ENCODE assay signal across 1 cellular context in the genomic region with DNA sequence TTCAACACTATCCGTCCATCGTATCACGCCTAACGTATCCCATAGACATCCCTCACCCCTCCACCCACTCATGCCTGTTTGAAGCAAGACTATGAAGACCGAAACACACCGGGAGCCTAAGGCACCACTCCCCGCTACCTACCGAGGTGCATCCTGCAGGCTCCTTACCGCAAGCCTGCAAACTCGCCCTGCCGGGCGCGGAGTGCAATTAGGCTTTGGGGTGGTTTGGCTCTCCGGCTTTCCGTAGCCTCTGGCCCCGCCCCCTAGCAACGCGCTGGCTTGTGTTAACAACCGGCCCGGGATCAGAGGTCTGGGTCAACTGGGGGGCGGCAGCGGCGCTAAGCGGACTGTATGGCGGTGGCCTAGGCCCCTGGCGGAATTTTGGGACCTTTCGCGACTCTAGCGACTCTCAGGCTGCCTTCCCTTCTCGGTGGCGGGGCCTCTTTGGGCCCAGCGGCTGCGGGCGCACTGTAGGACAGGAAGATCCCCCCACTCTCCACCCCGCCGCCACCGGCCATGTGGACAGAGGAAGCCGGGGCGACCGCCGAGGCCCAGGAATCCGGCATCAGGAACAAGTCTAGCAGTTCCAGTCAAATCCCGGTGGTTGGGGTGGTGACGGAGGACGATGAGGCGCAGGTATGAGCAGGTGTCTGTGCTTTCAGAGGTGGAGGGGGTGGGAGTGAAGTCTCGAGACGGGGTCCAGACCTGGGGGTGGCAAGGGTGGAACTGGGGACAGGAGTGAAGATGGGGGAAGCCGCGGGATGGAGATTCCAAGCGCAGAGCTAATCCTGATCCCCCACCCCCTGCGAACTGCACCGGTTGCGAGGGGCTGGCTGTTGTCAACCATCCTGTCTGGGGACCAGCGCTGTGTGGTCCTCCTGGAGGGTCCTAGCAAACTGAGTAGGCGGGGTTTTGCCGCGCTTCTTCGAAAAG.
A peak's percentile ranks its signal among the peaks of the same experiment; 100 is the strongest.
TF ChIP-seq lines count a peak whose summit lies in the region.

TSS of gene CFAP69 (plus strand) at position 266 of the 933 bp plus-strand sequence. CDS start at position 517, 251 bp downstream.

TF ChIP-seq in H1, 55 proteins besides CTCF, POLR2A, EP300 and RAD21:
- no peak for TF ChIP-seq GTF2F1 (IDR thresholded peaks at IDR 0.05; ENCODE audit: borderline replicate concordance, low read depth, low read length)
- peak; percentile 90 to 98; a peak in 3 of 4 replicates for TF ChIP-seq SIN3A (conservative IDR thresholded peaks at IDR 0.05 in 1 of 2, IDR thresholded peaks at IDR 0.05 in 1 of 2; ENCODE audit: low read depth in 1 of 2, low read length in 2 of 2)
- peak; percentile 83 for TF ChIP-seq SAP30 (IDR thresholded peaks at IDR 0.05; ENCODE audit: insufficient read depth, insufficient replicate concordance, low read length)
- no peak for TF ChIP-seq SRF (IDR thresholded peaks at IDR 0.05; ENCODE audit: low read depth, low read length)
- peak; percentile 55; the same call in 1 of the 2 replicates for TF ChIP-seq CEBPB (IDR thresholded peaks at IDR 0.05; ENCODE audit: low read depth, low read length)
- peak; percentile 59; the same call in 1 of the 2 replicates for TF ChIP-seq RBBP5 (IDR thresholded peaks at IDR 0.05; ENCODE audit: borderline replicate concordance, low read depth, low read length)
- TF ChIP-seq YY1 (IDR thresholded peaks at IDR 0.05; ENCODE audit: low read depth, low read length): no peak
- peak; percentile 64; the same call in 1 of the 2 replicates for TF ChIP-seq TAF1 (IDR thresholded peaks at IDR 0.05; ENCODE audit: low read depth, low read length)
- TF ChIP-seq KDM4A (IDR thresholded peaks at IDR 0.05; ENCODE audit: low read depth, low read length, severe bottlenecking): peak; percentile 56
- peak; percentile 56; the same call in 1 of the 2 replicates for TF ChIP-seq TBP (IDR thresholded peaks at IDR 0.05; ENCODE audit: low read depth, low read length)
- 0 out of 2 replicates have a peak, but pooled peaks have one; percentile 32 for TF ChIP-seq EGR1 (IDR thresholded peaks at IDR 0.05; ENCODE audit: borderline replicate concordance, low read depth, low read length)
- TF ChIP-seq PHF8 (conservative IDR thresholded peaks at IDR 0.05; ENCODE audit: low read depth, low read length): 0 out of 2 replicates have a peak, but pooled peaks have one; percentile 41
- TF ChIP-seq RFX5 (IDR thresholded peaks at IDR 0.05; ENCODE audit: borderline replicate concordance, low read depth, low read length): no peak
- TF ChIP-seq SP1 (IDR thresholded peaks at IDR 0.05; ENCODE audit: low read depth, low read length): 0 out of 2 replicates have a peak, but pooled peaks have one; percentile 64
- TF ChIP-seq MAX (IDR thresholded peaks at IDR 0.05): peak; percentile 81
- peak; percentile 49; the same call in 1 of the 2 replicates for TF ChIP-seq E2F6 (IDR thresholded peaks at IDR 0.05)
- TF ChIP-seq HDAC2 (IDR thresholded peaks at IDR 0.05; ENCODE audit: borderline replicate concordance in 1 of 2, low read depth in 2 of 2, low read length in 2 of 2): peak in 1 of 2 experiments; percentile 82; a peak in 2 of 4 replicates
